ENCODE assay signal across 31 cellular contexts in the genomic region with DNA sequence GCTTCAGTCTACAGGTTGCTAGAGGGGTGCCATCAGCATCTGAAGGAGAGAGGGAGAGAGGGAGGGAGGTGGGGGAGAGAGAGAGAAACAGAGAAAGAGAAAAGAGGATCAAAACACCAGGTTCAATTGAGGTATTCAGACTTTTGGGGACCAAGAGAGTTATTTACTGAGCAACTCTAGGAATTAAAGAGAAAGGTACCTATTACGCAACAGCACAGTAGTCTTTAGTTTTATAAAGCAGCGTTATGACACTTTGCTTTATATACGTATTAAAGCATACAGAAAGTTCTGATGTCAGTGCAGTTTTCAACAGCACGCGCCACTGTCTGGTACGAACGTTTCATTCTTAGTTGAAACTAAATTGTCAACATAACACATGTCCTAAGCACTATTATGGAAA. TPM values are rescaled to one million over a fixed set of nuclear protein-coding genes. Genes with fewer than 3 reads are reported as not detected.
"Had no signal": no experiment of that assay in that cellular context is flagged by ENCODE, and none has a peak within 500 bp of the region (broad histone marks: within the 10 kb centered on the region; RNA-seq: fewer than 3 reads in every experiment).

No MANE protein-coding gene starts in this region.

- H3K9me3 Mint-ChIP-seq: dendritic cell treated with granulocyte-macrophage colony-stimulating factor and Interleukin-4, amounts not matched to agents 40 ng/mL and 50 ng/mL, for 4 days; endodermal cell; memory B cell; natural killer cell; stimulated activated naive B cell treated with anti-CD40 and anti-IgM and Interleukin-4, amounts not matched to agents 10 μg/mL and 1 μg/mL and 100 μg/mL, for 72 hours; stimulated activated naive CD8-positive, alpha-beta T cell treated with anti-CD3 and anti-CD28 coated beads, Interleukin-15, Interleukin-2, amounts not matched to agents 100 ng/mL and 50 ng/mL, for 24 hours had no signal

- H3K27ac ChIP-seq: epithelial cell of prostate, lower lobe of right lung, ovary, psoas muscle, skin epidermis, spleen, suprapubic skin, transverse colon, upper lobe of right lung, uterus had no signal

- ATAC-seq: esophagus mucosa; gastrocnemius medialis; left ventricle myocardium superior; lower lobe of right lung; natural killer cell; psoas muscle; right cardiac atrium; stimulated activated naive B cell treated with anti-CD40 and anti-IgM and Interleukin-4, amounts not matched to agents 10 μg/mL and 1 μg/mL and 100 μg/mL, for 72 hours; upper lobe of right lung had no signal

- H3K27me3 Mint-ChIP-seq: dendritic cell treated with granulocyte-macrophage colony-stimulating factor and Interleukin-4, amounts not matched to agents 40 ng/mL and 50 ng/mL, for 4 days; memory B cell; stimulated activated naive B cell treated with anti-CD40 and anti-IgM and Interleukin-4, amounts not matched to agents 10 μg/mL and 1 μg/mL and 100 μg/mL, for 72 hours; stimulated activated naive CD8-positive, alpha-beta T cell treated with anti-CD3 and anti-CD28 coated beads, Interleukin-15, Interleukin-2, amounts not matched to agents 100 ng/mL and 50 ng/mL, for 24 hours had no signal

- H3K36me3 Mint-ChIP-seq: natural killer cell had no signal

- H3K27ac Mint-ChIP-seq: dendritic cell treated with granulocyte-macrophage colony-stimulating factor and Interleukin-4, amounts not matched to agents 40 ng/mL and 50 ng/mL, for 4 days; endodermal cell; memory B cell; natural killer cell; stimulated activated naive B cell treated with anti-CD40 and anti-IgM and Interleukin-4, amounts not matched to agents 10 μg/mL and 1 μg/mL and 100 μg/mL, for 72 hours; stimulated activated naive CD8-positive, alpha-beta T cell treated with anti-CD3 and anti-CD28 coated beads, Interleukin-15, Interleukin-2, amounts not matched to agents 100 ng/mL and 50 ng/mL, for 24 hours had no signal

- H3K27me3 ChIP-seq: gastrocnemius medialis, ovary, spleen, suprapubic skin, transverse colon, upper lobe of right lung, uterus had no signal

- H3K4me1 Mint-ChIP-seq: endodermal cell had no signal

- H3K4me3 Mint-ChIP-seq: dendritic cell treated with granulocyte-macrophage colony-stimulating factor and Interleukin-4, amounts not matched to agents 40 ng/mL and 50 ng/mL, for 4 days; endodermal cell; memory B cell; natural killer cell; stimulated activated naive B cell treated with anti-CD40 and anti-IgM and Interleukin-4, amounts not matched to agents 10 μg/mL and 1 μg/mL and 100 μg/mL, for 72 hours; stimulated activated naive CD8-positive, alpha-beta T cell treated with anti-CD3 and anti-CD28 coated beads, Interleukin-15, Interleukin-2, amounts not matched to agents 100 ng/mL and 50 ng/mL, for 24 hours had no signal

- H3K4me3 ChIP-seq: gastrocnemius medialis, lower lobe of right lung, ovary, psoas muscle, skin epidermis, spleen, suprapubic skin, transverse colon, upper lobe of right lung, uterus had no signal

- DNase-seq: effector CD8-positive, alpha-beta T cell; endodermal cell; foreskin fibroblast; gastrocnemius medialis; head of caudate nucleus; left ventricle myocardium superior; lower lobe of right lung; natural killer cell; occipital lobe; ovary; posterior cingulate gyrus; psoas muscle; right cardiac atrium; spleen; stimulated activated CD4-positive, alpha-beta T cell treated with anti-CD3 and anti-CD28 coated beads, Interleukin-2, amount 100 ng/mL, for 48 hours; stimulated activated naive B cell treated with anti-CD40 and anti-IgM and Interleukin-4, amounts not matched to agents 10 μg/mL and 1 μg/mL and 100 μg/mL, for 72 hours; transverse colon; upper lobe of right lung; uterus had no signal

- H3K4me1 ChIP-seq: lower lobe of right lung, suprapubic skin, uterus had no signal

- H3K36me3 ChIP-seq: ovary, uterus had no signal

- FAIRE-seq: keratinocyte had no signal

- H3K9me3 ChIP-seq: gastrocnemius medialis, lower lobe of right lung, ovary, spleen, suprapubic skin, transverse colon, upper lobe of right lung, uterus had no signal

RNA-seq across cellular contexts. Expression of a gene that starts 37.9 kb away (rescaled TPM):
- total RNA-seq: esophagus mucosa, gastrocnemius medialis, glomerular endothelial cell, left ventricle myocardium superior, lower lobe of right lung, mononuclear cell, natural killer cell, occipital lobe, renal cortical epithelial cell, suprapubic skin, transverse colon, upper lobe of right lung had no signal
- polyA plus RNA-seq: keratinocyte, neural cell had no signal
